In the genomic region with DNA sequence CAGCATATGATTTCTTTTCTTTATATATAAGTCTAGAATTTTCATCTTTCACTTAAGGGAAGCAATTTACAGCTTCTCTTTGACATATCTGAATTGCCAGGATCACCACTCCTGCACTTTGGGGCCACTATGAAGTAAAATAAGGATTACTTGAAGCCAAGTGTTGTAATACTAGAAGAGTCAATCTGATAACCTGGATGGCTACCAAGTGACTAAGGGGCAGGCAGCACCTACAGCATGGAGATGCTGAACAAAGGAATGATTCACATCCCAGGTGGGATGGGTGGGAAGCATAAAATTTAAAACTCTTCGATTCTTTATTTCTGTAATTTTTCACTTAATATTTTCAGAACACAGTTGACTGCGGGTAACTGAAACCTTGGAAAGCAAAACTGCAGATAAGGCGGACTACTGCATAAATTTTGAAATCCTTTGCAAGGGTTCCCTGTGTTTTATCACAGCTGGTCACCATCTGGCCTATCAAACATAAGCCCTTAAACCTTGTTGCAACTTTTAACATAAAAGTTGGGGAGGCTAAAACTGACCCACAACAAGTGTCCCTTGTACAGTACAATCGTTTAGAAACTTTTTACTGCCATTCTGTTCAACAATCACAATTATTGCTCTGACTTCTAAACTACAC, we compare ENCODE assay signal across 1 cellular context.
TF ChIP-seq lines count a peak whose summit lies in the region.

No MANE protein-coding gene starts in this region.

TF ChIP-seq in GM12878, 131 proteins besides CTCF, POLR2A, EP300 and RAD21 (continued from another document):
- TF ChIP-seq, protein P1, sequence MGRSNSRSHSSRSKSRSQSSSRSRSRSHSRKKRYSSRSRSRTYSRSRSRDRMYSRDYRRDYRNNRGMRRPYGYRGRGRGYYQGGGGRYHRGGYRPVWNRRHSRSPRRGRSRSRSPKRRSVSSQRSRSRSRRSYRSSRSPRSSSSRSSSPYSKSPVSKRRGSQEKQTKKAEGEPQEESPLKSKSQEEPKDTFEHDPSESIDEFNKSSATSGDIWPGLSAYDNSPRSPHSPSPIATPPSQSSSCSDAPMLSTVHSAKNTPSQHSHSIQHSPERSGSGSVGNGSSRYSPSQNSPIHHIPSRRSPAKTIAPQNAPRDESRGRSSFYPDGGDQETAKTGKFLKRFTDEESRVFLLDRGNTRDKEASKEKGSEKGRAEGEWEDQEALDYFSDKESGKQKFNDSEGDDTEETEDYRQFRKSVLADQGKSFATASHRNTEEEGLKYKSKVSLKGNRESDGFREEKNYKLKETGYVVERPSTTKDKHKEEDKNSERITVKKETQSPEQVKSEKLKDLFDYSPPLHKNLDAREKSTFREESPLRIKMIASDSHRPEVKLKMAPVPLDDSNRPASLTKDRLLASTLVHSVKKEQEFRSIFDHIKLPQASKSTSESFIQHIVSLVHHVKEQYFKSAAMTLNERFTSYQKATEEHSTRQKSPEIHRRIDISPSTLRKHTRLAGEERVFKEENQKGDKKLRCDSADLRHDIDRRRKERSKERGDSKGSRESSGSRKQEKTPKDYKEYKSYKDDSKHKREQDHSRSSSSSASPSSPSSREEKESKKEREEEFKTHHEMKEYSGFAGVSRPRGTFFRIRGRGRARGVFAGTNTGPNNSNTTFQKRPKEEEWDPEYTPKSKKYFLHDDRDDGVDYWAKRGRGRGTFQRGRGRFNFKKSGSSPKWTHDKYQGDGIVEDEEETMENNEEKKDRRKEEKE (IDR thresholded peaks at IDR 0.05), result no peak
- TF ChIP-seq KAT2A (conservative IDR thresholded peaks at IDR 0.05; ENCODE audit: control insufficient read depth, low read depth, low read length), result no peak
- TF ChIP-seq, protein P2, sequence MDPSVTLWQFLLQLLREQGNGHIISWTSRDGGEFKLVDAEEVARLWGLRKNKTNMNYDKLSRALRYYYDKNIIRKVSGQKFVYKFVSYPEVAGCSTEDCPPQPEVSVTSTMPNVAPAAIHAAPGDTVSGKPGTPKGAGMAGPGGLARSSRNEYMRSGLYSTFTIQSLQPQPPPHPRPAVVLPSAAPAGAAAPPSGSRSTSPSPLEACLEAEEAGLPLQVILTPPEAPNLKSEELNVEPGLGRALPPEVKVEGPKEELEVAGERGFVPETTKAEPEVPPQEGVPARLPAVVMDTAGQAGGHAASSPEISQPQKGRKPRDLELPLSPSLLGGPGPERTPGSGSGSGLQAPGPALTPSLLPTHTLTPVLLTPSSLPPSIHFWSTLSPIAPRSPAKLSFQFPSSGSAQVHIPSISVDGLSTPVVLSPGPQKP (IDR thresholded peaks at IDR 0.05; ENCODE audit: low read depth, low read length), result no peak
- TF ChIP-seq ZNF384 (IDR thresholded peaks at IDR 0.05; ENCODE audit: borderline replicate concordance, low read depth, low read length), result no peak
- no peak for TF ChIP-seq MEF2A (IDR thresholded peaks at IDR 0.05; ENCODE audit: insufficient read depth, low read depth, low read length)
- no peak for TF ChIP-seq PML (IDR thresholded peaks at IDR 0.05; ENCODE audit: low read length)
- TF ChIP-seq RUNX3 (IDR thresholded peaks at IDR 0.05; ENCODE audit: low read length), result no peak
- TF ChIP-seq SP1 (IDR thresholded peaks at IDR 0.05; ENCODE audit: low read depth, low read length), result no peak
- TF ChIP-seq NFIC (IDR thresholded peaks at IDR 0.05; ENCODE audit: low read depth, low read length), result no peak
- TF ChIP-seq, protein P3, sequence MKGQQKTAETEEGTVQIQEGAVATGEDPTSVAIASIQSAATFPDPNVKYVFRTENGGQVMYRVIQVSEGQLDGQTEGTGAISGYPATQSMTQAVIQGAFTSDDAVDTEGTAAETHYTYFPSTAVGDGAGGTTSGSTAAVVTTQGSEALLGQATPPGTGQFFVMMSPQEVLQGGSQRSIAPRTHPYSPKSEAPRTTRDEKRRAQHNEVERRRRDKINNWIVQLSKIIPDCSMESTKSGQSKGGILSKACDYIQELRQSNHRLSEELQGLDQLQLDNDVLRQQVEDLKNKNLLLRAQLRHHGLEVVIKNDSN (IDR thresholded peaks at IDR 0.05; ENCODE audit: borderline replicate concordance, extremely low read length, insufficient read depth, low read depth, low read length), result no peak
- TF ChIP-seq MTA3 (IDR thresholded peaks at IDR 0.05; ENCODE audit: borderline replicate concordance, low read length), result no peak
- TF ChIP-seq YY1 (IDR thresholded peaks at IDR 0.05; ENCODE audit: low read depth, low read length), result no peak
